In genomic region chr14:49861923-49862673, GRCh38 we compare ENCODE assay signal across 8 cellular contexts. TPM values are rescaled to one million over a fixed set of nuclear protein-coding genes. Genes with fewer than 3 reads are reported as not detected.
DNase-seq lines count a peak whose midpoint lies in the region; ATAC-seq and TF ChIP-seq lines count a peak whose summit lies in the region.

No MANE protein-coding gene starts in this region.

- intact Hi-C loops in lower lobe of right lung (cut with DNase I) = loop anchor here (5.0 kb wide), 1 partner anchor 240 kb away; no protein-coding TSS in a partner anchor

- H3K27ac ChIP-seq in ectodermal cell (ENCODE audit: insufficient read depth, low read depth, low read length, poor library complexity, severe bottlenecking) (peak overlapping the region; percentile 97), lower lobe of right lung (peak overlapping the region; percentile 99)

- H3K4me1 ChIP-seq in ectodermal cell (ENCODE audit: control insufficient read depth, insufficient read depth, low read length) (no peaks in the 10 kb centered on the region), lower lobe of right lung (peaks cover 39% of the 10 kb centered on the region)

- 0 to 1% methylated on average over 20 to 25 of the region's 32 CpGs for WGBS in ectodermal cell, 2 experiments

- CTCF ChIA-PET in AG04449 (lab: Yijun Ruan, JAX) = interaction anchor here (0.6 to 15.7 kb wide), 71 partner anchors 9 to 670 kb away, joined by 3 to 368 read pairs (median 4); partner anchors contain the start of genes ARF6, DMAC2L, L2HGDH and MGAT2

- H3K9me3 ChIP-seq in ectodermal cell (ENCODE audit: control insufficient read depth, low read length) (no peaks in the 10 kb centered on the region), lower lobe of right lung (no peaks in the 10 kb centered on the region)

- POLR2A ChIA-PET in AG04449 (lab: Yijun Ruan, JAX) = interaction anchor here (0.8 to 3.4 kb wide), 14 partner anchors 8 to 369 kb away, joined by 3 to 25 read pairs (median 5); partner anchors contain the start of genes ARF6, NEMF and SOS2

- TF ChIP-seq CTCF in AG04449 (IDR thresholded peaks at IDR 0.05; ENCODE audit: insufficient read depth, low read length, missing control alignments) (peak; percentile 99), lower lobe of right lung (IDR thresholded peaks at IDR 0.05) (peak; percentile 99)

- H3K27me3 ChIP-seq in ectodermal cell (ENCODE audit: control insufficient read depth, insufficient read depth, low read length, poor library complexity, severe bottlenecking) (no peaks in the 10 kb centered on the region), lower lobe of right lung (ENCODE audit: low read depth) (no peaks in the 10 kb centered on the region)

- peak; percentile 17 for ATAC-seq in GM18870 (IDR thresholded peaks at IDR 0.05; ENCODE audit: unreplicated experiment)
- peak; percentile 17 for ATAC-seq in HG03460 (IDR thresholded peaks at IDR 0.05; ENCODE audit: unreplicated experiment)
- peak; percentile 82 to 91 for ATAC-seq in lower lobe of right lung

- H3K4me3 ChIP-seq in AG04449 (ENCODE audit: low read depth, low read length) (peak overlapping the region; percentile 64), ectodermal cell (ENCODE audit: insufficient read depth, low read depth, low read length) (peak overlapping the region; percentile 64), lower lobe of right lung (peak overlapping the region; percentile 79)

- peak; percentile 45 for DNase-seq in AG04449 (ENCODE audit: low read depth, low spot score)
- DNase-seq in NCI-H748 (lab: John Stamatoyannopoulos, UW; ENCODE audit: unreplicated experiment) = peak; percentile 78
- peak; percentile 77 to 78 for DNase-seq in activated CD4-positive, alpha-beta T cell treated with anti-CD3 and anti-CD28 coated beads, Interleukin-2, amount 50 U/mL, for 4 hours
- DNase-seq in lower lobe of right lung = peak; percentile 85
- DNase-seq in stimulated activated CD4-positive, alpha-beta T cell treated with anti-CD3 and anti-CD28 coated beads, Interleukin-4, amount 100 ng/mL, for 4 hours = peak; percentile 76 to 79

- H3K36me3 ChIP-seq in ectodermal cell (ENCODE audit: control insufficient read depth, insufficient read depth, low read length) (no peaks in the 10 kb centered on the region), lower lobe of right lung (no peaks in the 10 kb centered on the region)

RNA-seq across cellular contexts. Expression of gene NEMF, which starts 9.5 kb away (rescaled TPM):
- polyA plus RNA-seq in ectodermal cell (2013, experiment 1 of 4) = 56.0 TPM
- polyA plus RNA-seq in ectodermal cell (2013, experiment 2 of 4) = 58.8 TPM
- polyA plus RNA-seq in ectodermal cell (2013, experiment 3 of 4) = 48.3 TPM
- polyA plus RNA-seq in ectodermal cell (2013, experiment 4 of 4) = 55.5 TPM
- total RNA-seq in lower lobe of right lung = 66.1 TPM

RNA-seq across cellular contexts. Expression of gene ARF6, which starts 30.8 kb away (rescaled TPM):
- 58.3 TPM for polyA plus RNA-seq in ectodermal cell (2013, experiment 1 of 4)
- 62.3 TPM for polyA plus RNA-seq in ectodermal cell (2013, experiment 2 of 4)
- polyA plus RNA-seq in ectodermal cell (2013, experiment 3 of 4) = 43.1 TPM
- 42.4 TPM for polyA plus RNA-seq in ectodermal cell (2013, experiment 4 of 4)
- total RNA-seq in lower lobe of right lung = 65.3 TPM

Comparison
In these comparisons a context has a peak if more than half of its experiments do, and no peak if none do; other contexts are left out.
1. Peak in every context shown above with its lines: DNase-seq, ATAC-seq, H3K4me3 ChIP-seq and H3K27ac ChIP-seq.
2. ATAC-seq: peak in every context shown above with its lines; median percentile 86 in lower lobe of right lung; 17 in GM18870; 17 in HG03460.